ENCODE assay signal across 13 cellular contexts in the genomic region with DNA sequence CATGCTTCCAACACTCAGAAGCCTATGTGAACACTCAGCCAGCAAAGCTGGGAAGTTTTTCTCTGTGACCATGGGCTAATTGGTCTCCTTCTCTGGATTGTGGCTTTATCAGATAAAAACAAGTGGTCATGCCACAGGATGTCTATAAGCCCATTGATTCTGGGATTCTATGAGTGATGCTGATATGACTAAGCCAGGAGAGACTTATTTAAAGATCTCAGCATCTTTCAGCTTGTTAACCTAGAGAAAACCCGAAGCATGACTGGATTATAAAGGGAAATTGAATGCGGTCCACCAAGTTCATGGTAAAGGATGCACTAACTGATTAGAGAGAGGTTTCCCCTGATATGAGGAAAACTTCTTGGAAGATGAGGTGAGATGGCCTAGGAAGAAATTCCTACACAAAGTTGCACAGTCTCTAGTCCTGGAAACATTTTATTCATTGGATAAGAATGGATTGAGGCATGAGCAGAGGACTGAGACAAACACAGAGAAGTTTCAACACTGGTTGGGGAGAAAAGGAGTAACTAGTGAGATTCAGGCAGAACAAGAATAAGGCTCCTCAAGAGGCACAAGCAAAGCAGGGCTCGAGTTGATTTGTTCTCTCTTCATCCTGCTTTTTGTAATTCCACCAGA. TPM values are rescaled to one million over a fixed set of nuclear protein-coding genes. Genes with fewer than 3 reads are reported as not detected.
DNase-seq lines count a peak whose midpoint lies in the region; ATAC-seq, FAIRE-seq and TF ChIP-seq lines count a peak whose summit lies in the region.
"Had no signal": no experiment of that assay in that cellular context is flagged by ENCODE, and none has a peak within 500 bp of the region (broad histone marks: within the 10 kb centered on the region; RNA-seq: fewer than 3 reads in every experiment).

No MANE protein-coding gene starts in this region.

- H3K4me3 Mint-ChIP-seq in HFFc6 = peak overlapping the region; percentile 74
- H3K4me3 Mint-ChIP-seq: activated naive CD4-positive, alpha-beta T cell treated with anti-CD3 and anti-CD28 coated beads for 36 hours had no signal

- peak overlapping the region in 1 of 2 experiments; percentile 31 for H3K18ac ChIP-seq in mesenchymal stem cell (ENCODE audit: low read depth in 1 of 2, low read length in 2 of 2)

- H3K36me3 ChIP-seq in bronchial epithelial cell (ENCODE audit: control insufficient read depth, insufficient read depth, low read length) = no peaks in the 10 kb centered on the region
- peaks cover 0 to 15% of the 10 kb centered on the region in 2 experiments for H3K36me3 ChIP-seq in mesenchymal stem cell (ENCODE audit: control insufficient read depth in 1 of 2, insufficient read depth in 2 of 2, low read depth in 1 of 2, low read length in 2 of 2)

- H3K27me3 Mint-ChIP-seq in HFFc6 (ENCODE audit: insufficient read depth) = no peaks in the 10 kb centered on the region

- no peak overlapping the region for H2BK120ac ChIP-seq in mesenchymal stem cell (ENCODE audit: low read depth, low read length)

- peak overlapping the region; percentile 98 for H3K27ac Mint-ChIP-seq in HFFc6
- H3K27ac Mint-ChIP-seq: activated naive CD4-positive, alpha-beta T cell treated with anti-CD3 and anti-CD28 coated beads for 36 hours had no signal

- no peak overlapping the region for H2BK12ac ChIP-seq in mesenchymal stem cell (ENCODE audit: low read length in 2 of 2)

- no peak overlapping the region for H4K8ac ChIP-seq in mesenchymal stem cell (ENCODE audit: low read length)

- no peak overlapping the region for H3K14ac ChIP-seq in mesenchymal stem cell (ENCODE audit: low read length in 2 of 2)

- intact Hi-C loops in left colon (cut with DNase I, micrococcal nuclease) = no loop called here

- H3K79me1 ChIP-seq in mesenchymal stem cell (replicated peaks; ENCODE audit: low read length, poor library complexity, severe bottlenecking) = no peaks in the 10 kb centered on the region

- no peak overlapping the region for H3K4me2 ChIP-seq in mesenchymal stem cell (ENCODE audit: low read length, poor library complexity, severe bottlenecking)

- H2BK5ac ChIP-seq in mesenchymal stem cell (ENCODE audit: low read depth, low read length, poor library complexity, severe bottlenecking) = no peak overlapping the region

- no peaks in the 10 kb centered on the region for H3K9me3 Mint-ChIP-seq in HFFc6
- H3K9me3 Mint-ChIP-seq: activated naive CD4-positive, alpha-beta T cell treated with anti-CD3 and anti-CD28 coated beads for 36 hours had no signal

- no peak overlapping the region for H2AFZ ChIP-seq in mesenchymal stem cell (ENCODE audit: low read depth, low read length)

- H3K27me3 ChIP-seq in bronchial epithelial cell (ENCODE audit: control insufficient read depth, insufficient read depth, low read length) (no peaks in the 10 kb centered on the region), mesenchymal stem cell (ENCODE audit: control insufficient read depth in 1 of 2, insufficient read depth in 1 of 2, low read length in 2 of 2) (no peaks in the 10 kb centered on the region)

- 63% methylated on average over 3 of the region's 3 CpGs for WGBS in mesenchymal stem cell

- H3K4me1 ChIP-seq in mesenchymal stem cell (ENCODE audit: control insufficient read depth, insufficient read depth, low read depth, low read length) = peaks cover 25% of the 10 kb centered on the region

- DNase-seq in HFFc6 = peak; percentile 91
- DNase-seq in bronchial epithelial cell (ENCODE audit: low read depth) = peak; percentile 9
- no peak for DNase-seq in mesenchymal stem cell
- no peak for DNase-seq in activated CD8-positive, alpha-beta memory T cell treated with anti-CD3 and anti-CD28 coated beads for 24 hours
- DNase-seq in left colon = no peak
- DNase-seq: activated CD4-positive, alpha-beta T cell treated with anti-CD3 and anti-CD28 coated beads for 48 hours; activated naive CD4-positive, alpha-beta T cell treated with anti-CD3 and anti-CD28 coated beads for 36 hours had no signal

- FAIRE-seq in bronchial epithelial cell (lab: Jason Lieb, UNC) = no peak
- FAIRE-seq: GM12878, urothelium cell line had no signal

- H3K4me1 Mint-ChIP-seq in HFFc6 (ENCODE audit: low read depth) = peaks cover 88% of the 10 kb centered on the region

- ATAC-seq in left colon (no peak), HG02623 (IDR thresholded peaks at IDR 0.05; ENCODE audit: unreplicated experiment) (no peak)
- no peak for ATAC-seq in activated CD4-positive, CD25-positive, alpha-beta regulatory T cell treated with anti-CD3 and anti-CD28 coated beads, Interleukin-2, amount 50 U/mL, for 24 hours

- no peaks in the 10 kb centered on the region for H3K9me3 ChIP-seq in mesenchymal stem cell (ENCODE audit: control insufficient read depth, low read length)

- no peak overlapping the region for H2BK15ac ChIP-seq in mesenchymal stem cell (ENCODE audit: low read depth, poor library complexity, severe bottlenecking)

- H3K4me3 ChIP-seq in bronchial epithelial cell (ENCODE audit: low read depth, low read length) (no peak overlapping the region), mesenchymal stem cell (ENCODE audit: insufficient read depth in 1 of 2, low read depth in 1 of 2, low read length in 2 of 2) (peak overlapping the region in 1 of 2 experiments; percentile 36)
- H3K4me3 ChIP-seq: GM12878 had no signal

- H3K9ac ChIP-seq in mesenchymal stem cell (ENCODE audit: low read length) = peak overlapping the region; percentile 81

- H2AK5ac ChIP-seq in mesenchymal stem cell (ENCODE audit: low read length, severe bottlenecking) = peak overlapping the region; percentile 80

- peak overlapping the region; percentile 88 for H3K27ac ChIP-seq in mesenchymal stem cell (ENCODE audit: low read length, poor library complexity, severe bottlenecking)
- H3K27ac ChIP-seq in temporal lobe (ENCODE audit: low read depth, low read length) = peak overlapping the region; percentile 23

- no peak for TF ChIP-seq CTCF in HFFc6 (IDR thresholded peaks at IDR 0.05)
- no peak for TF ChIP-seq CTCF in bronchial epithelial cell (IDR thresholded peaks at IDR 0.05; ENCODE audit: insufficient read depth, low read length, severe bottlenecking)

- no peak overlapping the region for H4K91ac ChIP-seq in mesenchymal stem cell (ENCODE audit: low read length)

- H3K23ac ChIP-seq in mesenchymal stem cell (ENCODE audit: low read length in 2 of 2) = no peak overlapping the region

- peaks cover 10% of the 10 kb centered on the region; the same call in 1 of the 2 replicates for H3K36me3 Mint-ChIP-seq in HFFc6 (ENCODE audit: low read depth)

- peak overlapping the region in 1 of 2 experiments; percentile 64 for H3K4ac ChIP-seq in mesenchymal stem cell (ENCODE audit: low read depth in 1 of 2, low read length in 2 of 2)

RNA-seq across cellular contexts. Expression of a gene that starts 2.1 kb away (rescaled TPM):
- 10 to 100 TPM; 23.2 to 65.9 (median 30.1) TPM for total RNA-seq in HFFc6 (2021; fragmentation: NEBNext Ultra II Directional; extraction: Animal tissue kit (Norgen Biotek cat#: 25700))
- not detected in 2 replicates for total RNA-seq in bronchial epithelial cell
- 11.1 TPM for polyA plus RNA-seq in mesenchymal stem cell (2013, experiment 1 of 2)
- polyA plus RNA-seq in mesenchymal stem cell (2013, experiment 2 of 2) = 11.4 TPM
- total RNA-seq in temporal lobe = 0.74 TPM
- 10 to 100 TPM in 1 of 2 donors, 1 to 10 TPM in 1; 4.6 to 13.0 TPM for total RNA-seq in left colon
- total RNA-seq: activated naive CD4-positive, alpha-beta T cell treated with anti-CD3 and anti-CD28 coated beads for 36 hours; GM12878 had no signal

RNA-seq across cellular contexts. Expression of a gene that starts 17.0 kb away (rescaled TPM):
- total RNA-seq in HFFc6 (2021; fragmentation: NEBNext Ultra II Directional; extraction: Animal tissue kit (Norgen Biotek cat#: 25700)) = not detected
- total RNA-seq in bronchial epithelial cell (not detected in 2 replicates), temporal lobe (not detected), left colon (not detected)
- polyA plus RNA-seq in mesenchymal stem cell (2013, experiment 1 of 2) = 0.43 TPM
- polyA plus RNA-seq in mesenchymal stem cell (2013, experiment 2 of 2) = 0.51 TPM
- total RNA-seq: activated naive CD4-positive, alpha-beta T cell treated with anti-CD3 and anti-CD28 coated beads for 36 hours; Calu3; GM12878 had no signal
- polyA plus RNA-seq: GM12878 had no signal

RNA-seq across cellular contexts. Expression of a gene that starts 32.5 kb away (rescaled TPM):
- not detected for total RNA-seq in HFFc6 (2021; fragmentation: NEBNext Ultra II Directional; extraction: Animal tissue kit (Norgen Biotek cat#: 25700))
- total RNA-seq in bronchial epithelial cell = not detected in 2 replicates
- not detected for polyA plus RNA-seq in mesenchymal stem cell (2013, experiment 1 of 2)
- not detected for polyA plus RNA-seq in mesenchymal stem cell (2013, experiment 2 of 2)
- total RNA-seq in temporal lobe = not detected
- total RNA-seq in left colon = 1 to 10 TPM; 1.2 to 4.9 TPM
- total RNA-seq: activated naive CD4-positive, alpha-beta T cell treated with anti-CD3 and anti-CD28 coated beads for 36 hours; Calu3; GM12878 had no signal
- polyA plus RNA-seq: GM12878 had no signal

Comparison
In these comparisons a context has a peak if more than half of its experiments do, and no peak if none do; other contexts are left out.
1. DNase-seq: peak in HFFc6 (single experiment) and bronchial epithelial cell (single experiment); none in mesenchymal stem cell (single experiment), activated CD8-positive, alpha-beta memory T cell treated with anti-CD3 and anti-CD28 coated beads for 24 hours (single experiment) and left colon (0 of 2).